7 cellular contexts compared by ENCODE assay signal in the genomic region with DNA sequence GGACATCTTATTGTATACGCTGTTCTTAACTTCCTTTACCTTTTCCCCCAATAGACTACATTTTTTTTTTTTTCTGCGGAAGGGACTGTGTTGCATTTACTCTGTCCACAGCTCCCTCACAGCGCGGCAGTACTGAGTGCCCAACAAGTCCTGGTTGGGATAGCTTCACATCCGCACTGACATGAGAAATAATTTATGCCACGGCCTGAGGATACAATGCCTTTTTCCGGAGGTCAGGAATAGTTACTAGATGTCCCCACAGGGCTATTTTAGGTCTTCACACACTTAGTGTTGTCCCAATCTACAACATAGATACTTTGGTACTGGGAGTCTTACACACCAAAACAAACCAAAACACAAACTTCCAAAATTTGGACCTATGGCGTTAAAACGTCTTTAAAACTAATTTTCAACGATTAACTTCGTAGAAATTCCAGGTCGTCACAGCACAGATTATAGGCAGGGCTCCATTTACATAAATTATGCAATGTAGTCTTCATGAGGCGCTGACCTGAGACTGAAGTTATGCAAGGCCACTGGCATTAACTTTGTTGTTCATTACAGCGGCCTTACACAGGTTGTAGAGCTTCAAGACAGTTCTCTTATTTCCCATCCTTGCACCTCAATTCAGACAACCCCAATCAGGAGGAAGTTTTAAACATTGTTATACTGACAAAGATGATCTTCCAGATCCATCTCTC. TPM values are rescaled to one million over a fixed set of nuclear protein-coding genes. Genes with fewer than 3 reads are reported as not detected.
DNase-seq lines count a peak whose midpoint lies in the region; ATAC-seq and TF ChIP-seq lines count a peak whose summit lies in the region.

No MANE protein-coding gene starts in this region.

- H3K27me3 Mint-ChIP-seq in activated CD8-positive, alpha-beta T cell treated with anti-CD3 and anti-CD28 coated beads, Interleukin-2, amount 10 ng/mL, durations not matched to agents 7 days and 5 days (ENCODE audit: low read depth) = no peaks in the 10 kb centered on the region

- peak overlapping the region; percentile 14 to 86 for H3K4me3 ChIP-seq in right atrium auricular region
- H3K4me3 ChIP-seq in skin epidermis = peak overlapping the region; percentile 65 to 90 (median 76)

- peak overlapping the region; percentile 80 for H3K4me3 Mint-ChIP-seq in activated CD8-positive, alpha-beta T cell treated with anti-CD3 and anti-CD28 coated beads, Interleukin-2, amount 10 ng/mL, durations not matched to agents 7 days and 5 days

- H3K4me1 Mint-ChIP-seq in activated CD8-positive, alpha-beta T cell treated with anti-CD3 and anti-CD28 coated beads, Interleukin-2, amount 10 ng/mL, durations not matched to agents 7 days and 5 days (ENCODE audit: low read depth) = peaks cover 42% of the 10 kb centered on the region

- peaks cover 26% of the 10 kb centered on the region for H3K36me3 Mint-ChIP-seq in activated CD8-positive, alpha-beta T cell treated with anti-CD3 and anti-CD28 coated beads, Interleukin-2, amount 10 ng/mL, durations not matched to agents 7 days and 5 days (ENCODE audit: low read depth)

- peak; percentile 45 for DNase-seq in activated CD8-positive, alpha-beta T cell treated with anti-CD3 and anti-CD28 coated beads, Interleukin-2, amount 10 ng/mL, durations not matched to agents 7 days and 5 days
- DNase-seq in right atrium auricular region (ENCODE audit: low spot score) (no peak), globus pallidus (ENCODE audit: low spot score) (no peak), activated gamma-delta T cell (lab: John Stamatoyannopoulos, UW) (no peak)

- TF ChIP-seq CTCF in right atrium auricular region (IDR thresholded peaks at IDR 0.05) = no peak

- peak overlapping the region; percentile 96 for H3K27ac Mint-ChIP-seq in activated CD8-positive, alpha-beta T cell treated with anti-CD3 and anti-CD28 coated beads, Interleukin-2, amount 10 ng/mL, durations not matched to agents 7 days and 5 days

- H3K4me1 ChIP-seq in right atrium auricular region = peaks cover 0 to 49% of the 10 kb centered on the region in 2 donors

- peak; percentile 10 for ATAC-seq in GM19395 (IDR thresholded peaks at IDR 0.05; ENCODE audit: unreplicated experiment)
- peak; percentile 7 for ATAC-seq in HG03571 (IDR thresholded peaks at IDR 0.05; ENCODE audit: unreplicated experiment)
- peak; percentile 9 for ATAC-seq in activated CD8-positive, alpha-beta T cell treated with anti-CD3 and anti-CD28 coated beads, Interleukin-2, amount 10 ng/mL, durations not matched to agents 7 days and 5 days

- POLR2A ChIA-PET in activated CD8-positive, alpha-beta T cell treated with anti-CD3 and anti-CD28 coated beads, Interleukin-2, amount 10 ng/mL, durations not matched to agents 7 days and 5 days (lab: Charles Lee) = interaction anchor here (0.6 to 3.9 kb wide), 13 partner anchors 8 to 224 kb away, joined by 3 to 29 read pairs (median 5); a partner anchor contains a TSS

- H3K36me3 ChIP-seq in right atrium auricular region = peaks cover 31% of the 10 kb centered on the region

- no peaks in the 10 kb centered on the region for H3K27me3 ChIP-seq in right atrium auricular region

- CTCF ChIA-PET in activated CD8-positive, alpha-beta T cell treated with anti-CD3 and anti-CD28 coated beads, Interleukin-2, amount 10 ng/mL, durations not matched to agents 7 days and 5 days (lab: Charles Lee) = interaction anchor here (0.6 to 6.0 kb wide), 10 partner anchors 12 to 672 kb away, joined by 3 to 66 read pairs (median 3); a partner anchor contains a TSS

- no peaks in the 10 kb centered on the region for H3K9me3 ChIP-seq in right atrium auricular region

- H3K27ac ChIP-seq in right atrium auricular region (peak overlapping the region; percentile 90 to 92), skin epidermis (peak overlapping the region in 20 of 21 experiments; percentile 64 to 97 (median 88))

- no peaks in the 10 kb centered on the region for H3K9me3 Mint-ChIP-seq in activated CD8-positive, alpha-beta T cell treated with anti-CD3 and anti-CD28 coated beads, Interleukin-2, amount 10 ng/mL, durations not matched to agents 7 days and 5 days (ENCODE audit: insufficient read depth)

RNA-seq across cellular contexts. Expression of a gene that starts 1.0 kb away (rescaled TPM):
- total RNA-seq in activated CD8-positive, alpha-beta T cell treated with anti-CD3 and anti-CD28 coated beads, Interleukin-2, amount 10 ng/mL, durations not matched to agents 7 days and 5 days = 100 to 1,000 TPM; 378 to 386 TPM
- 100 to 1,000 TPM; 139 to 189 TPM for total RNA-seq in right atrium auricular region

RNA-seq across cellular contexts. Expression of a gene that starts 12.3 kb away (rescaled TPM):
- under 1 TPM; 0.47 to 0.58 TPM for total RNA-seq in activated CD8-positive, alpha-beta T cell treated with anti-CD3 and anti-CD28 coated beads, Interleukin-2, amount 10 ng/mL, durations not matched to agents 7 days and 5 days
- 10 to 100 TPM; 11.9 to 12.4 TPM for total RNA-seq in right atrium auricular region

Comparison
In these comparisons a context has a peak if more than half of its experiments do, and no peak if none do; other contexts are left out.
1. RNA of a gene that starts 12.3 kb away (total RNA-seq): 11.9 to 12.4 TPM in right atrium auricular region; 0.47 to 0.58 TPM in activated CD8-positive, alpha-beta T cell treated with anti-CD3 and anti-CD28 coated beads, Interleukin-2, amount 10 ng/mL, durations not matched to agents 7 days and 5 days; every median in the first group is over 4 times any median in the second.
2. Peak in every context shown above with its lines, with median percentiles within 50 percentile points of each other: ATAC-seq.